Comparison of ENCODE assay signal across 1 cellular context in genomic region chr2:24075915-24076848, GRCh38.
TF ChIP-seq lines count a peak whose summit lies in the region.

Gene SF3B6 (minus strand): TSS chr2:24076326. CDS start chr2:24076229, 97 bp downstream.

TF ChIP-seq in HepG2, 621 proteins besides CTCF, POLR2A, EP300 and RAD21 (continued from another document and continues in another):
- TF ChIP-seq SP140L (CRISPR knock-in tag; IDR thresholded peaks at IDR 0.05; ENCODE audit: borderline replicate concordance) (peak; percentile 89; the same call in 1 of the 2 replicates), ZNF282 (IDR thresholded peaks at IDR 0.05; ENCODE audit: partially characterized antibody) (no peak), ZNF136 (CRISPR knock-in tag; IDR thresholded peaks at IDR 0.05; ENCODE audit: low read depth) (peak; percentile 92; the same call in 1 of the 2 replicates), ZNF331 (CRISPR knock-in tag; IDR thresholded peaks at IDR 0.05) (peak; percentile 96), REPIN1 (CRISPR knock-in tag; IDR thresholded peaks at IDR 0.05; ENCODE audit: borderline replicate concordance, low read depth) (peak; percentile 99), TEAD2 (CRISPR knock-in tag; IDR thresholded peaks at IDR 0.05) (no peak), ZNF776 (CRISPR knock-in tag; IDR thresholded peaks at IDR 0.05) (peak; percentile 79; the same call in 1 of the 2 replicates), HDAC1 (CRISPR knock-in tag; IDR thresholded peaks at IDR 0.05) (peak; percentile 98), ZFP90 (CRISPR knock-in tag; IDR thresholded peaks at IDR 0.05; ENCODE audit: borderline replicate concordance) (peak; percentile 97), ZKSCAN1 (IDR thresholded peaks at IDR 0.05; ENCODE audit: low read length) (peak; percentile 78), NCOA5 (CRISPR knock-in tag; IDR thresholded peaks at IDR 0.05) (peak; percentile 69; the same call in 1 of the 2 replicates), WIZ (CRISPR knock-in tag; IDR thresholded peaks at IDR 0.05) (no peak), CENPX (CRISPR knock-in tag; IDR thresholded peaks at IDR 0.05) (no peak), JUN (CRISPR knock-in tag; IDR thresholded peaks at IDR 0.05) (peak; percentile 79), ZNF75D (CRISPR knock-in tag; IDR thresholded peaks at IDR 0.05; ENCODE audit: borderline replicate concordance) (peak; percentile 82; the same call in 1 of the 2 replicates), TP53 (CRISPR knock-in tag; conservative IDR thresholded peaks at IDR 0.05) (0 out of 2 replicates have a peak, but pooled peaks have one; percentile 66), ZNF232 (CRISPR knock-in tag; IDR thresholded peaks at IDR 0.05; ENCODE audit: borderline replicate concordance) (0 out of 2 replicates have a peak, but pooled peaks have one; percentile 73), SIN3A (IDR thresholded peaks at IDR 0.05; ENCODE audit: borderline replicate concordance, low read depth, low read length) (peak; percentile 81; the same call in 1 of the 2 replicates), ELF1 (CRISPR knock-in tag; IDR thresholded peaks at IDR 0.05) (peak; percentile 100), AHDC1 (CRISPR knock-in tag; IDR thresholded peaks at IDR 0.05; ENCODE audit: borderline replicate concordance) (no peak; the same call in 1 of the 2 replicates), ZNF558 (CRISPR knock-in tag; IDR thresholded peaks at IDR 0.05; ENCODE audit: borderline replicate concordance) (no peak; the same call in 1 of the 2 replicates), ZNF253 (CRISPR knock-in tag; IDR thresholded peaks at IDR 0.05; ENCODE audit: borderline replicate concordance) (peak; percentile 92; the same call in 1 of the 2 replicates), ZIK1 (CRISPR knock-in tag; IDR thresholded peaks at IDR 0.05; ENCODE audit: borderline replicate concordance, low read depth) (peak; percentile 94), SP2 (CRISPR knock-in tag; IDR thresholded peaks at IDR 0.05) (peak; percentile 77), IRF2 (CRISPR knock-in tag; IDR thresholded peaks at IDR 0.05) (peak; percentile 99), ZNF839 (CRISPR knock-in tag; IDR thresholded peaks at IDR 0.05; ENCODE audit: borderline replicate concordance) (peak; percentile 57; the same call in 1 of the 2 replicates), ZNF780A (CRISPR knock-in tag; IDR thresholded peaks at IDR 0.05) (peak; percentile 86; the same call in 1 of the 2 replicates), ZNF263 (CRISPR knock-in tag; IDR thresholded peaks at IDR 0.05) (peak; percentile 69), MTF2 (CRISPR knock-in tag; IDR thresholded peaks at IDR 0.05; ENCODE audit: borderline replicate concordance) (no peak), NR3C1 (CRISPR knock-in tag; IDR thresholded peaks at IDR 0.05) (no peak), MTF1 (CRISPR knock-in tag; IDR thresholded peaks at IDR 0.05) (no peak), FOXP1 (IDR thresholded peaks at IDR 0.05) (no peak), FOXP1 (CRISPR knock-in tag; IDR thresholded peaks at IDR 0.05) (peak; percentile 73), ZNF589 (CRISPR knock-in tag; conservative IDR thresholded peaks at IDR 0.05) (0 out of 2 replicates have a peak, but pooled peaks have one; percentile 82), BRD4 (CRISPR knock-in tag; IDR thresholded peaks at IDR 0.05) (no peak; the same call in none of the 2 replicates), ZNF740 (CRISPR knock-in tag; IDR thresholded peaks at IDR 0.05) (peak; percentile 73; the same call in 1 of the 2 replicates), ZNF350 (CRISPR knock-in tag; IDR thresholded peaks at IDR 0.05; ENCODE audit: borderline replicate concordance, low read depth) (peak; percentile 100), ZNF674 (CRISPR knock-in tag; IDR thresholded peaks at IDR 0.05; ENCODE audit: low read depth) (no peak), ELK4 (CRISPR knock-in tag; IDR thresholded peaks at IDR 0.05; ENCODE audit: borderline replicate concordance) (peak; percentile 98; the same call in 1 of the 2 replicates), ZNF670 (CRISPR knock-in tag; IDR thresholded peaks at IDR 0.05; ENCODE audit: borderline replicate concordance) (0 out of 2 replicates have a peak, but pooled peaks have one; percentile 70), ZNF574 (CRISPR knock-in tag; IDR thresholded peaks at IDR 0.05) (peak; percentile 98), ZUFSP (CRISPR knock-in tag; IDR thresholded peaks at IDR 0.05; ENCODE audit: borderline replicate concordance) (no peak), PCBP2 (optimal IDR thresholded peaks at IDR 0.05; ENCODE audit: low read depth, low read length, poor library complexity, severe bottlenecking) (no peak), ZEB1 (IDR thresholded peaks at IDR 0.05; ENCODE audit: insufficient replicate concordance, low read depth) (peak; percentile 98), MED1 (CRISPR knock-in tag; IDR thresholded peaks at IDR 0.05) (peak; percentile 94), GATAD1 (CRISPR knock-in tag; IDR thresholded peaks at IDR 0.05) (peak; percentile 99), EHMT2 (IDR thresholded peaks at IDR 0.05; ENCODE audit: borderline replicate concordance, low read depth, low read length) (no peak), ZBED4 (CRISPR knock-in tag; IDR thresholded peaks at IDR 0.05; ENCODE audit: borderline replicate concordance) (peak; percentile 55; the same call in 1 of the 2 replicates), ZNF207 (IDR thresholded peaks at IDR 0.05; ENCODE audit: borderline replicate concordance) (no peak)
- TF ChIP-seq, protein P1, sequence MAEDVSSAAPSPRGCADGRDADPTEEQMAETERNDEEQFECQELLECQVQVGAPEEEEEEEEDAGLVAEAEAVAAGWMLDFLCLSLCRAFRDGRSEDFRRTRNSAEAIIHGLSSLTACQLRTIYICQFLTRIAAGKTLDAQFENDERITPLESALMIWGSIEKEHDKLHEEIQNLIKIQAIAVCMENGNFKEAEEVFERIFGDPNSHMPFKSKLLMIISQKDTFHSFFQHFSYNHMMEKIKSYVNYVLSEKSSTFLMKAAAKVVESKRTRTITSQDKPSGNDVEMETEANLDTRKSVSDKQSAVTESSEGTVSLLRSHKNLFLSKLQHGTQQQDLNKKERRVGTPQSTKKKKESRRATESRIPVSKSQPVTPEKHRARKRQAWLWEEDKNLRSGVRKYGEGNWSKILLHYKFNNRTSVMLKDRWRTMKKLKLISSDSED (CRISPR knock-in tag; IDR thresholded peaks at IDR 0.05): no peak
- TF ChIP-seq, protein P2, sequence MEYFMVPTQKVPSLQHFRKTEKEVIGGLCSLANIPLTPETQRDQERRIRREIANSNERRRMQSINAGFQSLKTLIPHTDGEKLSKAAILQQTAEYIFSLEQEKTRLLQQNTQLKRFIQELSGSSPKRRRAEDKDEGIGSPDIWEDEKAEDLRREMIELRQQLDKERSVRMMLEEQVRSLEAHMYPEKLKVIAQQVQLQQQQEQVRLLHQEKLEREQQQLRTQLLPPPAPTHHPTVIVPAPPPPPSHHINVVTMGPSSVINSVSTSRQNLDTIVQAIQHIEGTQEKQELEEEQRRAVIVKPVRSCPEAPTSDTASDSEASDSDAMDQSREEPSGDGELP (IDR thresholded peaks at IDR 0.05; ENCODE audit: borderline replicate concordance, low read depth): peak; percentile 65; the same call in 1 of the 2 replicates
